In the genomic region with DNA sequence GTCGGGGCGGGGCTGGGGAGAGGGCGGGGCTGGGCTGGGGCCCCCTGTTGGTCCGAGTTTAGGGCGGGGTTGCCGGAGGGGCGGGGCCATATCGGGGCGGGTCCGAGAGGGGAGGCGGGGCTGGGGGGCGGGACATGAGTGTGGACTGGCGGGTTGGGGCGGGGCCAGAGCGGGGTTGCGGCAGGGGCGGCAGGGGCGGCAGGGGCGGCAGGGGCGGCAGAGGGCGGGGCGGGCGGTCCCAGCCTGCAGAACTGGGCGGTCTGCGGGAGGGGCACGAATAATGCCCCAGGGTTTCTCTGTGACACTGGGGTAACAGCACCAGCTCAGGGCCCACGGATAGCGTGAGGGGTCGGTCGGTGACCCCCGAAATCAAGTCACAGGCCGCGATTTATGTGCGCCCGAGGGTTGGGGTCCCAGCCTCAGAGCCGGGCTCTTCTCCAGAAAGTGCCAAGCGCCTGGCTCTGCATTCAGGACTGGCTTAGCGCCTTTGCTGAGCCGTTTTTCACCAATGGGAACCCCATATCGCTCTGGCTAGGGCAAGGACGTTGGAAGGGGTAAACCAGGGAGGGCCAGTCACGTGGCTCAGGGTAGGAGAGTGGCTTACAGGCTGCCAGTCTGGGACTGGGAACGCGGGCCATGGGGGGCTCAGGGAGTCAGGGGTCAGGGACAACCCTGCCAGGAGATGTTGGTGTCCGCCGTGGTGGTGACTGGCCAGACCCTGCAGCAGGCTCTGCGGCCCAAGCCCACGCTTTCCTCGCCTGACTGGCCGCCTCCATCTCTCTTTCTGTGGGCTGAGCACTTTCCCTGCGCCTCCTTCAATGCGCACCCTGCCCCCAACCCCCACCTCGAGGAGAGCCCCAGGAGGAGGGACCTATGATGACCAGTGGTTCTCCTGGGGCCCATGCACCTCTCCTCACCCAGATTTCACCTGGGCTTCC, we compare ENCODE assay signal across 8 cellular contexts. TPM values are rescaled to one million over a fixed set of nuclear protein-coding genes. Genes with fewer than 3 reads are reported as not detected.
DNase-seq lines count a peak whose midpoint lies in the region; FAIRE-seq and TF ChIP-seq lines count a peak whose summit lies in the region.

No MANE protein-coding gene starts in this region.

- no peak for FAIRE-seq in frontal cortex (lab: Jason Lieb, UNC)

- H2AFZ ChIP-seq in OCI-LY1 (ENCODE audit: low read length), result no peak overlapping the region

- DNase-seq in SHP77 (lab: John Stamatoyannopoulos, UW), result peak; percentile 38 to 88
- DNase-seq in SHP77 treated with DMSO at 0.1 percent for 48 hours (lab: John Stamatoyannopoulos, UW), result no peak
- peak; percentile 77 for DNase-seq in activated gamma-delta T cell treated with anti-CD3 and anti-CD28 coated beads, Interleukin-2, amount 50 U/mL, for 16 hours (ENCODE audit: low read depth)
- peak; percentile 100 for DNase-seq in frontal cortex (ENCODE audit: low spot score in 2 of 2)
- DNase-seq in nucleus accumbens (lab: John Stamatoyannopoulos, UW), result peak in 47 of 56 donors; percentile 29 to 99 (median 95)
- DNase-seq in central memory CD4-positive, alpha-beta T cell, result no peak

- H3K27me3 ChIP-seq in OCI-LY1 (ENCODE audit: insufficient read depth, low read length) (no peaks in the 10 kb centered on the region), subcutaneous abdominal adipose tissue (ENCODE audit: control insufficient read depth in 5 of 5, insufficient read depth in 4 of 5, low read length in 5 of 5) (peaks cover 0 to 2% (median 0%) of the 10 kb centered on the region in 5 donors)

- no peaks in the 10 kb centered on the region for H3K79me2 ChIP-seq in OCI-LY1 (ENCODE audit: insufficient read depth, low read length)

- no peaks in the 10 kb centered on the region; the same call in 1 of the 2 replicates for H3K36me3 ChIP-seq in OCI-LY1 (ENCODE audit: insufficient read depth, low read length)
- H3K36me3 ChIP-seq in subcutaneous abdominal adipose tissue (ENCODE audit: control insufficient read depth in 5 of 5, insufficient read depth in 5 of 5, low read length in 5 of 5), result peaks cover 0 to 18% (median 11%) of the 10 kb centered on the region in 5 donors

- peak overlapping the region; percentile 84 for H3K4me2 ChIP-seq in OCI-LY1 (ENCODE audit: low read length)

- H3K9me2 ChIP-seq in OCI-LY1 (ENCODE audit: low read depth, low read length), result no peaks in the 10 kb centered on the region

- H3K4me1 ChIP-seq in OCI-LY1 (ENCODE audit: insufficient read depth, low read length, severe bottlenecking) (peaks cover 35% of the 10 kb centered on the region), subcutaneous abdominal adipose tissue (ENCODE audit: control insufficient read depth in 5 of 5, insufficient read depth in 5 of 5, low read length in 5 of 5) (peaks cover 1 to 42% (median 31%) of the 10 kb centered on the region in 5 donors)

- no peak for TF ChIP-seq CTCF in OCI-LY1 (IDR thresholded peaks at IDR 0.05; ENCODE audit: low read length)

- H3K27ac ChIP-seq in OCI-LY1 (ENCODE audit: low read depth, low read length, poor library complexity, severe bottlenecking) (peak overlapping the region; percentile 7), subcutaneous abdominal adipose tissue (ENCODE audit: low read depth, low read length) (peak overlapping the region; percentile 93)

- H3K9me3 ChIP-seq in OCI-LY1 (ENCODE audit: low read length) (no peaks in the 10 kb centered on the region), subcutaneous abdominal adipose tissue (ENCODE audit: control insufficient read depth in 5 of 5, low read length in 5 of 5) (no peaks in the 10 kb centered on the region)

- no peaks in the 10 kb centered on the region for H4K20me1 ChIP-seq in OCI-LY1 (ENCODE audit: insufficient read depth, low read length)

- H3K4me3 ChIP-seq in OCI-LY1 (ENCODE audit: low read depth, low read length, poor library complexity, severe bottlenecking) (peak overlapping the region; percentile 78), subcutaneous abdominal adipose tissue (ENCODE audit: low read depth in 1 of 5, low read length in 5 of 5) (peak overlapping the region; percentile 46 to 92 (median 86))

- H3K9ac ChIP-seq in OCI-LY1 (ENCODE audit: low read length), result peak overlapping the region; percentile 78
- peak overlapping the region in 3 of 5 donors; percentile 37 to 94 (median 88) for H3K9ac ChIP-seq in subcutaneous abdominal adipose tissue (ENCODE audit: low read length in 5 of 5)

- H3F3A ChIP-seq in OCI-LY1 (ENCODE audit: insufficient read depth, low read length), result no peaks in the 10 kb centered on the region

RNA-seq across cellular contexts. Expression of a gene that starts 1.2 kb away (rescaled TPM):
- 31.8 TPM for total RNA-seq in frontal cortex

RNA-seq across cellular contexts. Expression of a gene that starts 4.3 kb away (rescaled TPM):
- 9.8 TPM for total RNA-seq in frontal cortex

RNA-seq across cellular contexts. Expression of a gene that starts 6.6 kb away (rescaled TPM):
- 0.41 TPM for total RNA-seq in frontal cortex

RNA-seq across cellular contexts. Expression of a gene that starts 11.8 kb away (rescaled TPM):
- total RNA-seq in frontal cortex, result 8.2 TPM

RNA-seq across cellular contexts. Expression of a gene that starts 30.6 kb away (rescaled TPM):
- total RNA-seq in frontal cortex, result 17.9 TPM

Comparison
In these comparisons a context has a peak if more than half of its experiments do, and no peak if none do; other contexts are left out.
1. DNase-seq: peak in SHP77 (2 of 2), activated gamma-delta T cell treated with anti-CD3 and anti-CD28 coated beads, Interleukin-2, amount 50 U/mL, for 16 hours (single experiment), frontal cortex (2 of 2) and nucleus accumbens (47 of 56); none in SHP77 treated with DMSO at 0.1 percent for 48 hours (single experiment) and central memory CD4-positive, alpha-beta T cell (single experiment).